Comparison of ENCODE assay signal across 27 cellular contexts in genomic region chr3:119443179-119443578, GRCh38.
"Had no signal": no experiment of that assay in that cellular context is flagged by ENCODE, and none has a peak within 500 bp of the region (broad histone marks: within the 10 kb centered on the region; RNA-seq: fewer than 3 reads in every experiment).

No MANE protein-coding gene starts in this region.

- H3K27me3 Mint-ChIP-seq: naive B cell; stimulated activated naive B cell treated with anti-CD40 and anti-IgM and Interleukin-4, amounts not matched to agents 10 μg/mL and 1 μg/mL and 100 μg/mL, for 72 hours had no signal

- H3K4me3 ChIP-seq: left lung, lower lobe of right lung, right atrium auricular region, right lobe of liver, skin epidermis, stomach, testis, thyroid gland, transverse colon, upper lobe of right lung had no signal

- ATAC-seq: left colon; left lung; lower lobe of right lung; right lobe of liver; stimulated activated naive B cell treated with anti-CD40 and anti-IgM and Interleukin-4, amounts not matched to agents 10 μg/mL and 1 μg/mL and 100 μg/mL, for 72 hours; stimulated activated naive CD8-positive, alpha-beta T cell treated with anti-CD3 and anti-CD28 coated beads, Interleukin-15, Interleukin-2, amounts not matched to agents 100 U/mL and 50 U/mL, for 24 hours; upper lobe of right lung had no signal

- H3K4me1 Mint-ChIP-seq: naive B cell; nephron; stimulated activated naive B cell treated with anti-CD40 and anti-IgM and Interleukin-4, amounts not matched to agents 10 μg/mL and 1 μg/mL and 100 μg/mL, for 72 hours had no signal

- H3K27ac Mint-ChIP-seq: nephron; stimulated activated naive B cell treated with anti-CD40 and anti-IgM and Interleukin-4, amounts not matched to agents 10 μg/mL and 1 μg/mL and 100 μg/mL, for 72 hours had no signal

- H3K4me1 ChIP-seq: left lung, lower lobe of right lung, parathyroid adenoma, right atrium auricular region, right lobe of liver, stomach, testis, thyroid gland, transverse colon, upper lobe of right lung had no signal

- H3K9me3 Mint-ChIP-seq: immature natural killer cell; naive B cell; stimulated activated naive B cell treated with anti-CD40 and anti-IgM and Interleukin-4, amounts not matched to agents 10 μg/mL and 1 μg/mL and 100 μg/mL, for 72 hours had no signal

- H3K27ac ChIP-seq: left lung, lower lobe of right lung, parathyroid adenoma, right atrium auricular region, right lobe of liver, skin epidermis, stomach, testis, thyroid gland, transverse colon, upper lobe of right lung had no signal

- H3K27me3 ChIP-seq: left lung, right atrium auricular region, right lobe of liver, stomach, testis, thyroid gland, transverse colon, upper lobe of right lung had no signal

- H3K9me3 ChIP-seq: left lung, lower lobe of right lung, right atrium auricular region, right lobe of liver, stomach, testis, thyroid gland, transverse colon, upper lobe of right lung had no signal

- H3K4me3 Mint-ChIP-seq: immature natural killer cell; naive B cell; nephron; neural crest cell; stimulated activated naive B cell treated with anti-CD40 and anti-IgM and Interleukin-4, amounts not matched to agents 10 μg/mL and 1 μg/mL and 100 μg/mL, for 72 hours had no signal

- DNase-seq: head of caudate nucleus; hypothalamus; immature natural killer cell; kidney; left colon; left lung; lower lobe of right lung; mammary epithelial cell; mesenchymal stem cell; naive B cell; nucleus accumbens; right lobe of liver; stimulated activated CD4-positive, alpha-beta T cell treated with anti-CD3 and anti-CD28 coated beads, Interleukin-12 subunit alpha, Interleukin-12 subunit beta, amount 100 ng/mL, for 4 hours; stimulated activated CD4-positive, alpha-beta T cell treated with anti-CD3 and anti-CD28 coated beads, Interleukin-4, amount 100 ng/mL, for 4 hours; stimulated activated CD8-positive, alpha-beta memory T cell treated with anti-CD3 and anti-CD28 coated beads, Interleukin-4, amount 100 ng/mL, for 48 hours; stimulated activated naive B cell treated with anti-CD40 and anti-IgM and Interleukin-4, amounts not matched to agents 10 μg/mL and 1 μg/mL and 100 μg/mL, for 72 hours; stimulated activated naive CD8-positive, alpha-beta T cell treated with anti-CD3 and anti-CD28 coated beads, Interleukin-15, Interleukin-2, amounts not matched to agents 100 U/mL and 50 U/mL, for 24 hours; stomach; testis; thyroid gland; transverse colon; upper lobe of right lung had no signal
